1 cellular context compared by ENCODE assay signal in genomic region chr17:82332669-82333278, GRCh38.
TF ChIP-seq lines count a peak whose summit lies in the region.

No MANE protein-coding gene starts in this region.

TF ChIP-seq in K562, 482 proteins besides CTCF, POLR2A, EP300 and RAD21 (continued from another document and continues in another):
- no peak for TF ChIP-seq POU5F1 (IDR thresholded peaks at IDR 0.05; ENCODE audit: borderline replicate concordance, low read depth, low read length, partially characterized antibody)
- TF ChIP-seq ZBTB49 (CRISPR knock-in tag; IDR thresholded peaks at IDR 0.05; ENCODE audit: borderline replicate concordance), result no peak
- no peak for TF ChIP-seq HEY1 (CRISPR knock-in tag; IDR thresholded peaks at IDR 0.05; ENCODE audit: borderline replicate concordance)
- TF ChIP-seq ZSCAN29 (IDR thresholded peaks at IDR 0.05), result no peak
- TF ChIP-seq MBD1 (CRISPR knock-in tag; IDR thresholded peaks at IDR 0.05), result no peak; the same call in 1 of the 2 replicates
- TF ChIP-seq ETV5 (CRISPR knock-in tag; IDR thresholded peaks at IDR 0.05; ENCODE audit: low read depth), result no peak; the same call in 1 of the 2 replicates
- no peak for TF ChIP-seq ZNF124 (CRISPR knock-in tag; IDR thresholded peaks at IDR 0.05)
- no peak; the same call in 1 of the 2 replicates for TF ChIP-seq ZNF175 (CRISPR knock-in tag; IDR thresholded peaks at IDR 0.05; ENCODE audit: low read depth)
- no peak for TF ChIP-seq MTF1 (CRISPR knock-in tag; IDR thresholded peaks at IDR 0.05; ENCODE audit: borderline replicate concordance)
- TF ChIP-seq CLOCK (CRISPR knock-in tag; IDR thresholded peaks at IDR 0.05; ENCODE audit: borderline replicate concordance), result no peak
- TF ChIP-seq FOXM1 (IDR thresholded peaks at IDR 0.05; ENCODE audit: low read depth), result no peak
- peak; percentile 89; the same call in 1 of the 2 replicates for TF ChIP-seq FOXM1 (CRISPR knock-in tag; IDR thresholded peaks at IDR 0.05; ENCODE audit: low read depth)
- no peak for TF ChIP-seq HDAC6 (IDR thresholded peaks at IDR 0.05; ENCODE audit: low read depth, low read length)
- no peak for TF ChIP-seq BDP1 (IDR thresholded peaks at IDR 0.05; ENCODE audit: insufficient read depth, insufficient read length)
- TF ChIP-seq ETV6 (IDR thresholded peaks at IDR 0.05; ENCODE audit: borderline replicate concordance in 1 of 2, low read depth in 2 of 2, low read length in 1 of 2), result no peak
- 0 out of 2 replicates have a peak, but pooled peaks have one; percentile 72 for TF ChIP-seq ETV6 (CRISPR knock-in tag; IDR thresholded peaks at IDR 0.05; ENCODE audit: borderline replicate concordance)
- TF ChIP-seq TFAP4 (CRISPR knock-in tag; IDR thresholded peaks at IDR 0.05; ENCODE audit: borderline replicate concordance), result peak; percentile 58; the same call in 1 of the 2 replicates
- TF ChIP-seq MAZ (CRISPR knock-in tag; conservative IDR thresholded peaks at IDR 0.05 in 1 of 2, IDR thresholded peaks at IDR 0.05 in 1 of 2), result no peak
- no peak for TF ChIP-seq ZNF133 (CRISPR knock-in tag; IDR thresholded peaks at IDR 0.05)
- no peak for TF ChIP-seq ASH1L (IDR thresholded peaks at IDR 0.05; ENCODE audit: borderline replicate concordance, low read depth, partially characterized antibody)
- TF ChIP-seq CAMTA2 (CRISPR knock-in tag; conservative IDR thresholded peaks at IDR 0.05), result no peak
- TF ChIP-seq MAFG (tag; conservative IDR thresholded peaks at IDR 0.05), result peak; percentile 94
- no peak for TF ChIP-seq GATAD2B (IDR thresholded peaks at IDR 0.05; ENCODE audit: borderline replicate concordance)
- no peak for TF ChIP-seq CCNT2 (IDR thresholded peaks at IDR 0.05; ENCODE audit: borderline replicate concordance, extremely low read depth, insufficient read length, low read depth, low read length)
- TF ChIP-seq MYBL2 (IDR thresholded peaks at IDR 0.05; ENCODE audit: low read depth), result no peak
- no peak for TF ChIP-seq MYBL2 (CRISPR knock-in tag; IDR thresholded peaks at IDR 0.05; ENCODE audit: borderline replicate concordance)
- TF ChIP-seq SIN3A (IDR thresholded peaks at IDR 0.05; ENCODE audit: borderline replicate concordance in 2 of 2, control insufficient read depth in 1 of 2, low read depth in 2 of 2, low read length in 2 of 2), result no peak
- TF ChIP-seq STAT5B (CRISPR knock-in tag; IDR thresholded peaks at IDR 0.05), result no peak
- TF ChIP-seq PBX2 (CRISPR knock-in tag; IDR thresholded peaks at IDR 0.05; ENCODE audit: low read depth), result no peak
- no peak for TF ChIP-seq PBX2 (tag; conservative IDR thresholded peaks at IDR 0.05; ENCODE audit: low read depth)
- no peak for TF ChIP-seq PPARD (CRISPR knock-in tag; IDR thresholded peaks at IDR 0.05)
- no peak for TF ChIP-seq GTF2B (IDR thresholded peaks at IDR 0.05; ENCODE audit: extremely low read depth, insufficient read length)
- no peak for TF ChIP-seq TFAM (CRISPR knock-in tag; conservative IDR thresholded peaks at IDR 0.05)
- TF ChIP-seq SMAD3 (CRISPR knock-in tag; conservative IDR thresholded peaks at IDR 0.05), result no peak
- TF ChIP-seq RAD51 (IDR thresholded peaks at IDR 0.05; ENCODE audit: borderline replicate concordance, low read depth), result no peak
- TF ChIP-seq NCOR1 (IDR thresholded peaks at IDR 0.05), result no peak
- TF ChIP-seq MAFF (IDR thresholded peaks at IDR 0.05; ENCODE audit: low read length), result peak; percentile 97
- TF ChIP-seq RBM39 (optimal IDR thresholded peaks at IDR 0.05; ENCODE audit: low read depth, low read length), result no peak
- no peak for TF ChIP-seq POLR3G (IDR thresholded peaks at IDR 0.05; ENCODE audit: extremely low read depth, insufficient read length, insufficient replicate concordance)
- no peak for TF ChIP-seq KLF10 (CRISPR knock-in tag; IDR thresholded peaks at IDR 0.05)
- no peak for TF ChIP-seq DNMT1 (IDR thresholded peaks at IDR 0.05)
- 0 out of 4 replicates have a peak, but pooled peaks of 1 of the 2 experiments have one; percentile 45 for TF ChIP-seq MLX (CRISPR knock-in tag; conservative IDR thresholded peaks at IDR 0.05)
- peak; percentile 58; the same call in 1 of the 2 replicates for TF ChIP-seq MAX (CRISPR knock-in tag; IDR thresholded peaks at IDR 0.05)
- no peak for TF ChIP-seq ZFP1 (CRISPR knock-in tag; IDR thresholded peaks at IDR 0.05)
- no peak for TF ChIP-seq E2F5 (CRISPR knock-in tag; IDR thresholded peaks at IDR 0.05)
- TF ChIP-seq AFF4 (CRISPR knock-in tag; IDR thresholded peaks at IDR 0.05), result no peak
- TF ChIP-seq VEZF1 (CRISPR knock-in tag; IDR thresholded peaks at IDR 0.05), result 0 out of 2 replicates have a peak, but pooled peaks have one; percentile 6
